Comparison of ENCODE assay signal across 2 cellular contexts in the genomic region with DNA sequence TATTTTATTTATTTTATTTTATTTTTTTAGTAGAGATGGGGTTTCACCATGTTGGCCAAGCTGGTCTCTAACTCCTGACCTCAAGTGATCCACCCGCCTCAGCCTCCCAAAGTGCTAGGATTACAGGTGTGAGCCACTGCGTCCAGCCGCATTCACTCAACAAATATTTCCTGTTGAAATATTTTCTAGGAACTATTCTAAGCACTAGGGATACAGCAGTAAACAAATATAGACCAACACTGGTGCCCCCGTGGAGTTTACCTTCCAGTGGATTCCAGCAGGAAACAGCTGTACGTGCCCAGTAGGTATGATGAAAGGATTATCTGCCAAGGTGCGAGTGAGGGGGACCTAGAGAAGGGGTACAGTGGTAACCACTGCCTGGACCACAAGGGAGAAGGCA. TPM values are rescaled to one million over a fixed set of nuclear protein-coding genes. Genes with fewer than 3 reads are reported as not detected.
"Had no signal": no experiment of that assay in that cellular context is flagged by ENCODE, and none has a peak within 500 bp of the region (broad histone marks: within the 10 kb centered on the region; RNA-seq: fewer than 3 reads in every experiment).

No MANE protein-coding gene starts in this region.

RNA-seq across cellular contexts. Expression of gene ECHDC3, which starts 33.4 kb away (rescaled TPM):
- total RNA-seq: activated CD4-positive, alpha-beta memory T cell treated with anti-CD3 and anti-CD28 coated beads, Interleukin-2, amount 10 ng/mL, durations not matched to agents 7 days and 5 days; T-helper 2 cell treated with Interferon-gamma antibody and Interleukin-4, amounts not matched to agents 100 ng/mL and 5 ng/mL, for 36 hours had no signal
